ENCODE assay signal across 1 cellular context in genomic region chr11:116823031-116823843, GRCh38.
A peak's percentile ranks its signal among the peaks of the same experiment; 100 is the strongest.
TF ChIP-seq lines count a peak whose summit lies in the region.

Gene APOA4, minus strand, starts transcription at chr11:116823304. Its CDS starts 113 bp downstream, at chr11:116823191.

TF ChIP-seq in HepG2, 621 proteins besides CTCF, POLR2A, EP300 and RAD21 (continued from another document and continues in another):
- TF ChIP-seq ATRX (CRISPR knock-in tag; IDR thresholded peaks at IDR 0.05; ENCODE audit: borderline replicate concordance), result no peak
- no peak for TF ChIP-seq ZNF350 (CRISPR knock-in tag; IDR thresholded peaks at IDR 0.05; ENCODE audit: borderline replicate concordance, low read depth)
- no peak for TF ChIP-seq ZSCAN12 (CRISPR knock-in tag; IDR thresholded peaks at IDR 0.05)
- TF ChIP-seq NCOA2 (CRISPR knock-in tag; IDR thresholded peaks at IDR 0.05), result no peak
- no peak for TF ChIP-seq ZFP37 (CRISPR knock-in tag; IDR thresholded peaks at IDR 0.05; ENCODE audit: borderline replicate concordance)
- TF ChIP-seq KLF16 (CRISPR knock-in tag; IDR thresholded peaks at IDR 0.05), result no peak
- no peak for TF ChIP-seq FOXK2 (IDR thresholded peaks at IDR 0.05)
- TF ChIP-seq PRMT3 (CRISPR knock-in tag; IDR thresholded peaks at IDR 0.05; ENCODE audit: borderline replicate concordance, low read depth), result no peak
- no peak for TF ChIP-seq ZNF562 (CRISPR knock-in tag; IDR thresholded peaks at IDR 0.05; ENCODE audit: borderline replicate concordance)
- TF ChIP-seq CBFB (CRISPR knock-in tag; IDR thresholded peaks at IDR 0.05), result no peak
- TF ChIP-seq SNAPC5 (CRISPR knock-in tag; IDR thresholded peaks at IDR 0.05; ENCODE audit: borderline replicate concordance), result no peak
- no peak for TF ChIP-seq MAFG (CRISPR knock-in tag; IDR thresholded peaks at IDR 0.05)
- TF ChIP-seq ETS1 (CRISPR knock-in tag; IDR thresholded peaks at IDR 0.05), result no peak
- no peak for TF ChIP-seq SIX1 (CRISPR knock-in tag; IDR thresholded peaks at IDR 0.05; ENCODE audit: borderline replicate concordance)
- TF ChIP-seq ZBTB7B (CRISPR knock-in tag; IDR thresholded peaks at IDR 0.05), result 0 out of 2 replicates have a peak, but pooled peaks have one; percentile 40
- no peak for TF ChIP-seq SRSF4 (IDR thresholded peaks at IDR 0.05; ENCODE audit: low read depth, low read length, poor library complexity, severe bottlenecking)
- TF ChIP-seq ZNF12 (CRISPR knock-in tag; IDR thresholded peaks at IDR 0.05), result no peak
- TF ChIP-seq YEATS2 (CRISPR knock-in tag; IDR thresholded peaks at IDR 0.05; ENCODE audit: borderline replicate concordance), result no peak
- TF ChIP-seq ZNF709 (CRISPR knock-in tag; IDR thresholded peaks at IDR 0.05), result 0 out of 2 replicates have a peak, but pooled peaks have one; percentile 32
- TF ChIP-seq MIXL1 (CRISPR knock-in tag; IDR thresholded peaks at IDR 0.05), result no peak
- TF ChIP-seq MAX (IDR thresholded peaks at IDR 0.05), result no peak
- no peak for TF ChIP-seq ZSCAN20 (CRISPR knock-in tag; IDR thresholded peaks at IDR 0.05; ENCODE audit: borderline replicate concordance)
- no peak for TF ChIP-seq ATF5 (CRISPR knock-in tag; IDR thresholded peaks at IDR 0.05; ENCODE audit: low read depth)
- TF ChIP-seq, protein P1, sequence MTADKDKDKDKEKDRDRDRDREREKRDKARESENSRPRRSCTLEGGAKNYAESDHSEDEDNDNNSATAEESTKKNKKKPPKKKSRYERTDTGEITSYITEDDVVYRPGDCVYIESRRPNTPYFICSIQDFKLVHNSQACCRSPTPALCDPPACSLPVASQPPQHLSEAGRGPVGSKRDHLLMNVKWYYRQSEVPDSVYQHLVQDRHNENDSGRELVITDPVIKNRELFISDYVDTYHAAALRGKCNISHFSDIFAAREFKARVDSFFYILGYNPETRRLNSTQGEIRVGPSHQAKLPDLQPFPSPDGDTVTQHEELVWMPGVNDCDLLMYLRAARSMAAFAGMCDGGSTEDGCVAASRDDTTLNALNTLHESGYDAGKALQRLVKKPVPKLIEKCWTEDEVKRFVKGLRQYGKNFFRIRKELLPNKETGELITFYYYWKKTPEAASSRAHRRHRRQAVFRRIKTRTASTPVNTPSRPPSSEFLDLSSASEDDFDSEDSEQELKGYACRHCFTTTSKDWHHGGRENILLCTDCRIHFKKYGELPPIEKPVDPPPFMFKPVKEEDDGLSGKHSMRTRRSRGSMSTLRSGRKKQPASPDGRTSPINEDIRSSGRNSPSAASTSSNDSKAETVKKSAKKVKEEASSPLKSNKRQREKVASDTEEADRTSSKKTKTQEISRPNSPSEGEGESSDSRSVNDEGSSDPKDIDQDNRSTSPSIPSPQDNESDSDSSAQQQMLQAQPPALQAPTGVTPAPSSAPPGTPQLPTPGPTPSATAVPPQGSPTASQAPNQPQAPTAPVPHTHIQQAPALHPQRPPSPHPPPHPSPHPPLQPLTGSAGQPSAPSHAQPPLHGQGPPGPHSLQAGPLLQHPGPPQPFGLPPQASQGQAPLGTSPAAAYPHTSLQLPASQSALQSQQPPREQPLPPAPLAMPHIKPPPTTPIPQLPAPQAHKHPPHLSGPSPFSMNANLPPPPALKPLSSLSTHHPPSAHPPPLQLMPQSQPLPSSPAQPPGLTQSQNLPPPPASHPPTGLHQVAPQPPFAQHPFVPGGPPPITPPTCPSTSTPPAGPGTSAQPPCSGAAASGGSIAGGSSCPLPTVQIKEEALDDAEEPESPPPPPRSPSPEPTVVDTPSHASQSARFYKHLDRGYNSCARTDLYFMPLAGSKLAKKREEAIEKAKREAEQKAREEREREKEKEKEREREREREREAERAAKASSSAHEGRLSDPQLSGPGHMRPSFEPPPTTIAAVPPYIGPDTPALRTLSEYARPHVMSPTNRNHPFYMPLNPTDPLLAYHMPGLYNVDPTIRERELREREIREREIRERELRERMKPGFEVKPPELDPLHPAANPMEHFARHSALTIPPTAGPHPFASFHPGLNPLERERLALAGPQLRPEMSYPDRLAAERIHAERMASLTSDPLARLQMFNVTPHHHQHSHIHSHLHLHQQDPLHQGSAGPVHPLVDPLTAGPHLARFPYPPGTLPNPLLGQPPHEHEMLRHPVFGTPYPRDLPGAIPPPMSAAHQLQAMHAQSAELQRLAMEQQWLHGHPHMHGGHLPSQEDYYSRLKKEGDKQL (CRISPR knock-in tag; IDR thresholded peaks at IDR 0.05; ENCODE audit: low read depth), result no peak
- no peak for TF ChIP-seq ZNF121 (CRISPR knock-in tag; IDR thresholded peaks at IDR 0.05)
- no peak for TF ChIP-seq ZNF431 (CRISPR knock-in tag; IDR thresholded peaks at IDR 0.05; ENCODE audit: borderline replicate concordance, low read depth)
- TF ChIP-seq HIC2 (CRISPR knock-in tag; IDR thresholded peaks at IDR 0.05; ENCODE audit: low read depth), result no peak
- TF ChIP-seq, protein P2, sequence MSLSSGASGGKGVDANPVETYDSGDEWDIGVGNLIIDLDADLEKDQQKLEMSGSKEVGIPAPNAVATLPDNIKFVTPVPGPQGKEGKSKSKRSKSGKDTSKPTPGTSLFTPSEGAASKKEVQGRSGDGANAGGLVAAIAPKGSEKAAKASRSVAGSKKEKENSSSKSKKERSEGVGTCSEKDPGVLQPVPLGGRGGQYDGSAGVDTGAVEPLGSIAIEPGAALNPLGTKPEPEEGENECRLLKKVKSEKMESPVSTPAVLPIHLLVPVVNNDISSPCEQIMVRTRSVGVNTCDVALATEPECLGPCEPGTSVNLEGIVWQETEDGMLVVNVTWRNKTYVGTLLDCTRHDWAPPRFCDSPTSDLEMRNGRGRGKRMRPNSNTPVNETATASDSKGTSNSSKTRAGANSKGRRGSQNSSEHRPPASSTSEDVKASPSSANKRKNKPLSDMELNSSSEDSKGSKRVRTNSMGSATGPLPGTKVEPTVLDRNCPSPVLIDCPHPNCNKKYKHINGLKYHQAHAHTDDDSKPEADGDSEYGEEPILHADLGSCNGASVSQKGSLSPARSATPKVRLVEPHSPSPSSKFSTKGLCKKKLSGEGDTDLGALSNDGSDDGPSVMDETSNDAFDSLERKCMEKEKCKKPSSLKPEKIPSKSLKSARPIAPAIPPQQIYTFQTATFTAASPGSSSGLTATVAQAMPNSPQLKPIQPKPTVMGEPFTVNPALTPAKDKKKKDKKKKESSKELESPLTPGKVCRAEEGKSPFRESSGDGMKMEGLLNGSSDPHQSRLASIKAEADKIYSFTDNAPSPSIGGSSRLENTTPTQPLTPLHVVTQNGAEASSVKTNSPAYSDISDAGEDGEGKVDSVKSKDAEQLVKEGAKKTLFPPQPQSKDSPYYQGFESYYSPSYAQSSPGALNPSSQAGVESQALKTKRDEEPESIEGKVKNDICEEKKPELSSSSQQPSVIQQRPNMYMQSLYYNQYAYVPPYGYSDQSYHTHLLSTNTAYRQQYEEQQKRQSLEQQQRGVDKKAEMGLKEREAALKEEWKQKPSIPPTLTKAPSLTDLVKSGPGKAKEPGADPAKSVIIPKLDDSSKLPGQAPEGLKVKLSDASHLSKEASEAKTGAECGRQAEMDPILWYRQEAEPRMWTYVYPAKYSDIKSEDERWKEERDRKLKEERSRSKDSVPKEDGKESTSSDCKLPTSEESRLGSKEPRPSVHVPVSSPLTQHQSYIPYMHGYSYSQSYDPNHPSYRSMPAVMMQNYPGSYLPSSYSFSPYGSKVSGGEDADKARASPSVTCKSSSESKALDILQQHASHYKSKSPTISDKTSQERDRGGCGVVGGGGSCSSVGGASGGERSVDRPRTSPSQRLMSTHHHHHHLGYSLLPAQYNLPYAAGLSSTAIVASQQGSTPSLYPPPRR (CRISPR knock-in tag; IDR thresholded peaks at IDR 0.05; ENCODE audit: borderline replicate concordance), result no peak
- TF ChIP-seq, protein P3, sequence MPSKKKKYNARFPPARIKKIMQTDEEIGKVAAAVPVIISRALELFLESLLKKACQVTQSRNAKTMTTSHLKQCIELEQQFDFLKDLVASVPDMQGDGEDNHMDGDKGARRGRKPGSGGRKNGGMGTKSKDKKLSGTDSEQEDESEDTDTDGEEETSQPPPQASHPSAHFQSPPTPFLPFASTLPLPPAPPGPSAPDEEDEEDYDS (CRISPR knock-in tag; IDR thresholded peaks at IDR 0.05), result no peak
- TF ChIP-seq ZNF841 (CRISPR knock-in tag; IDR thresholded peaks at IDR 0.05; ENCODE audit: borderline replicate concordance), result no peak
- TF ChIP-seq RFX3 (CRISPR knock-in tag; IDR thresholded peaks at IDR 0.05), result no peak
- 0 out of 2 replicates have a peak, but pooled peaks have one; percentile 37 for TF ChIP-seq ZNF776 (CRISPR knock-in tag; IDR thresholded peaks at IDR 0.05)
- no peak for TF ChIP-seq NR2F6 (IDR thresholded peaks at IDR 0.05)
- TF ChIP-seq NR2F6 (CRISPR knock-in tag; IDR thresholded peaks at IDR 0.05), result 0 out of 2 replicates have a peak, but pooled peaks have one; percentile 31
- no peak for TF ChIP-seq ARHGAP35 (CRISPR knock-in tag; IDR thresholded peaks at IDR 0.05; ENCODE audit: borderline replicate concordance)
- no peak for TF ChIP-seq FOXP1 (IDR thresholded peaks at IDR 0.05)
- no peak for TF ChIP-seq FOXP1 (CRISPR knock-in tag; IDR thresholded peaks at IDR 0.05)
- TF ChIP-seq ZBTB38 (CRISPR knock-in tag; IDR thresholded peaks at IDR 0.05), result 0 out of 2 replicates have a peak, but pooled peaks have one; percentile 14
- no peak for TF ChIP-seq ZNF326 (CRISPR knock-in tag; IDR thresholded peaks at IDR 0.05; ENCODE audit: borderline replicate concordance)
- no peak for TF ChIP-seq GRHL1 (CRISPR knock-in tag; conservative IDR thresholded peaks at IDR 0.05)
- TF ChIP-seq KDM6A (CRISPR knock-in tag; IDR thresholded peaks at IDR 0.05; ENCODE audit: low read depth), result no peak
- TF ChIP-seq, protein P4, sequence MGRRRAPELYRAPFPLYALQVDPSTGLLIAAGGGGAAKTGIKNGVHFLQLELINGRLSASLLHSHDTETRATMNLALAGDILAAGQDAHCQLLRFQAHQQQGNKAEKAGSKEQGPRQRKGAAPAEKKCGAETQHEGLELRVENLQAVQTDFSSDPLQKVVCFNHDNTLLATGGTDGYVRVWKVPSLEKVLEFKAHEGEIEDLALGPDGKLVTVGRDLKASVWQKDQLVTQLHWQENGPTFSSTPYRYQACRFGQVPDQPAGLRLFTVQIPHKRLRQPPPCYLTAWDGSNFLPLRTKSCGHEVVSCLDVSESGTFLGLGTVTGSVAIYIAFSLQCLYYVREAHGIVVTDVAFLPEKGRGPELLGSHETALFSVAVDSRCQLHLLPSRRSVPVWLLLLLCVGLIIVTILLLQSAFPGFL (CRISPR knock-in tag; IDR thresholded peaks at IDR 0.05), result no peak
- peak; percentile 55; the same call in 1 of the 2 replicates for TF ChIP-seq HES4 (CRISPR knock-in tag; IDR thresholded peaks at IDR 0.05; ENCODE audit: borderline replicate concordance)
- no peak for TF ChIP-seq ZNF768 (CRISPR knock-in tag; IDR thresholded peaks at IDR 0.05)
- TF ChIP-seq ZNF563 (CRISPR knock-in tag; IDR thresholded peaks at IDR 0.05), result peak; percentile 38; the same call in 1 of the 2 replicates
- no peak for TF ChIP-seq CEBPG (CRISPR knock-in tag; IDR thresholded peaks at IDR 0.05)
- no peak for TF ChIP-seq ZNF7 (CRISPR knock-in tag; IDR thresholded peaks at IDR 0.05)
- no peak for TF ChIP-seq MATR3 (CRISPR knock-in tag; IDR thresholded peaks at IDR 0.05)
- TF ChIP-seq IRX3 (CRISPR knock-in tag; IDR thresholded peaks at IDR 0.05; ENCODE audit: borderline replicate concordance, low read depth), result no peak
- TF ChIP-seq MTF1 (CRISPR knock-in tag; IDR thresholded peaks at IDR 0.05), result no peak
- no peak for TF ChIP-seq SMYD3 (CRISPR knock-in tag; IDR thresholded peaks at IDR 0.05)
